ENCODE assay signal across 8 cellular contexts in the genomic region with DNA sequence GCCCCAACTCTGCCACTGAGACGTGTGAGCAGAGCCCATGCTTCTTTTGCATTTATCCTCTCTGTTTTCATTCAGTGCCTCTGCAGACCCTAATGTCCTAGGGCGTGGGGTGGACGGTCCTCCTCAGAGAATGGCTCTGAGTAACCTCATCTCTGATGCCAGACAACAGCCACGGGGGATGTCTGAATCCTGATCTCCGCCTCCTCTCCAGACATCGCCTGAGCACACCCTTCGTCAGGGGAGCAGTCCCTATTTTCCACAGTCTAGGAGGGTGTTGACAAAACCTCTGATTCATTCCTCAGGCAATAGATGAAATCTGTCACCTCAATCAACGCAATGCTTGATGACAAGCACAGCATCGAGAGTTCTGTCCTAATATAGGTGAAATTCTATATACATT.
"Had no signal": no experiment of that assay in that cellular context is flagged by ENCODE, and none has a peak within 500 bp of the region (broad histone marks: within the 10 kb centered on the region; RNA-seq: fewer than 3 reads in every experiment).

No MANE protein-coding gene starts in this region.

- H3K27ac ChIP-seq: GM23248 had no signal

- FAIRE-seq: HTR-8/SVneo, K562 had no signal

- H3K27ac Mint-ChIP-seq: HFFc6 had no signal

- ATAC-seq: HCT116, K562 had no signal

- H3K4me1 ChIP-seq: HAP-1 had no signal

- DNase-seq: H7, HFFc6, IMR-90 had no signal

- H3K4me3 Mint-ChIP-seq: HFFc6 had no signal

- H2AFZ ChIP-seq: GM23248 had no signal

- H3K4me3 ChIP-seq: GM23248, HAP-1, K562 had no signal

- H3K36me3 ChIP-seq: HAP-1 had no signal

- H3K9me3 ChIP-seq: HAP-1 had no signal

- H3K9ac ChIP-seq: GM23248 had no signal

- H3K9me3 Mint-ChIP-seq: HFFc6 had no signal
